Comparison of ENCODE assay signal across 8 cellular contexts in genomic region chr4:98467627-98468072, GRCh38.
DNase-seq lines count a peak whose midpoint lies in the region; ATAC-seq and TF ChIP-seq lines count a peak whose summit lies in the region.

No MANE protein-coding gene starts in this region.

- no peaks in the 10 kb centered on the region for H3K79me2 ChIP-seq in Karpas-422 (ENCODE audit: low read length)

- H3K4me1 ChIP-seq in Karpas-422 (ENCODE audit: low read length) (peaks cover 4% of the 10 kb centered on the region), SJCRH30 (peaks cover 6% of the 10 kb centered on the region; the same call in 1 of the 2 replicates), thyroid gland (peaks cover 11 to 18% of the 10 kb centered on the region in 2 donors)

- intact Hi-C loops in thyroid gland (cut with DNase I) = loop anchor here (10.0 kb wide), 1 partner anchor 467 kb away; no protein-coding TSS in a partner anchor

- H3K4me2 ChIP-seq in Karpas-422 (ENCODE audit: low read depth, low read length, poor library complexity, severe bottlenecking) = peak overlapping the region; percentile 50

- TF ChIP-seq POLR2A in thyroid gland (IDR thresholded peaks at IDR 0.05) = no peak

- H3K9me2 ChIP-seq in Karpas-422 (replicated peaks; ENCODE audit: insufficient read depth, low read length) = no peaks in the 10 kb centered on the region

- no peak overlapping the region for H3K9ac ChIP-seq in Karpas-422 (ENCODE audit: low read length)

- H3K36me3 ChIP-seq in Karpas-422 (ENCODE audit: insufficient read depth, low read length) (no peaks in the 10 kb centered on the region), SJCRH30 (no peaks in the 10 kb centered on the region), thyroid gland (no peaks in the 10 kb centered on the region)

- TF ChIP-seq CTCF in omental fat pad (IDR thresholded peaks at IDR 0.05) = no peak
- peak; percentile 43 to 88 (median 72) for TF ChIP-seq CTCF in thyroid gland (IDR thresholded peaks at IDR 0.05)

- DNase-seq in EL = peak; percentile 89
- peak; percentile 91 for DNase-seq in Karpas-422
- peak; percentile 87 to 93 for DNase-seq in SJCRH30
- DNase-seq in activated naive CD4-positive, alpha-beta T cell treated with Interleukin-2 at 50 U/mL for 16 hours = peak; percentile 72
- peak; percentile 65 for DNase-seq in germinal center (ENCODE audit: low spot score)
- no peak for DNase-seq in omental fat pad (ENCODE audit: low spot score)
- peak; percentile 81 to 86 for DNase-seq in thyroid gland

- no peak overlapping the region for H2AFZ ChIP-seq in Karpas-422 (ENCODE audit: low read length)

- ATAC-seq in GM21786 (IDR thresholded peaks at IDR 0.05; ENCODE audit: unreplicated experiment) (peak; percentile 98), omental fat pad (ENCODE audit: low FRiP score) (peak; percentile 94)

- H3K27me3 ChIP-seq in Karpas-422 (ENCODE audit: low read length) = no peaks in the 10 kb centered on the region
- no peaks in the 10 kb centered on the region for H3K27me3 ChIP-seq in SJCRH30
- no peaks in the 10 kb centered on the region for H3K27me3 ChIP-seq in thyroid gland

- no peaks in the 10 kb centered on the region for H4K20me1 ChIP-seq in Karpas-422 (ENCODE audit: insufficient read depth, low read depth, low read length)

- H3K4me3 ChIP-seq in Karpas-422 (ENCODE audit: low read length) (peak overlapping the region; percentile 41; the same call in 1 of the 2 replicates), SJCRH30 (peak overlapping the region; percentile 46), thyroid gland (replicated peaks in 1 of 3) (peak overlapping the region in 2 of 3 donors; percentile 0 to 20)

- no peaks in the 10 kb centered on the region for H3K9me3 ChIP-seq in Karpas-422 (ENCODE audit: low read length)
- H3K9me3 ChIP-seq in SJCRH30 (replicated peaks) = no peaks in the 10 kb centered on the region
- no peaks in the 10 kb centered on the region for H3K9me3 ChIP-seq in thyroid gland

- 2 to 3% methylated on average over 20 of the region's 20 CpGs for WGBS in thyroid gland, 2 donors

- H3K27ac ChIP-seq in Karpas-422 (ENCODE audit: low read length) (no peak overlapping the region), SJCRH30 (no peak overlapping the region), thyroid gland (peak overlapping the region in 2 of 3 donors; percentile 46 to 66)

Comparison
In these comparisons a context has a peak if more than half of its experiments do, and no peak if none do; other contexts are left out.
1. H3K27ac ChIP-seq: peak in thyroid gland (2 of 3); none in Karpas-422 (single experiment) and SJCRH30 (single experiment).
2. CTCF ChIP-seq: peak in thyroid gland (6 of 6); none in omental fat pad (0 of 3).
3. Peak in every context shown above with its lines, with median percentiles within 50 percentile points of each other: H3K4me3 ChIP-seq.